Comparison of ENCODE assay signal across 1 cellular context in the genomic region with DNA sequence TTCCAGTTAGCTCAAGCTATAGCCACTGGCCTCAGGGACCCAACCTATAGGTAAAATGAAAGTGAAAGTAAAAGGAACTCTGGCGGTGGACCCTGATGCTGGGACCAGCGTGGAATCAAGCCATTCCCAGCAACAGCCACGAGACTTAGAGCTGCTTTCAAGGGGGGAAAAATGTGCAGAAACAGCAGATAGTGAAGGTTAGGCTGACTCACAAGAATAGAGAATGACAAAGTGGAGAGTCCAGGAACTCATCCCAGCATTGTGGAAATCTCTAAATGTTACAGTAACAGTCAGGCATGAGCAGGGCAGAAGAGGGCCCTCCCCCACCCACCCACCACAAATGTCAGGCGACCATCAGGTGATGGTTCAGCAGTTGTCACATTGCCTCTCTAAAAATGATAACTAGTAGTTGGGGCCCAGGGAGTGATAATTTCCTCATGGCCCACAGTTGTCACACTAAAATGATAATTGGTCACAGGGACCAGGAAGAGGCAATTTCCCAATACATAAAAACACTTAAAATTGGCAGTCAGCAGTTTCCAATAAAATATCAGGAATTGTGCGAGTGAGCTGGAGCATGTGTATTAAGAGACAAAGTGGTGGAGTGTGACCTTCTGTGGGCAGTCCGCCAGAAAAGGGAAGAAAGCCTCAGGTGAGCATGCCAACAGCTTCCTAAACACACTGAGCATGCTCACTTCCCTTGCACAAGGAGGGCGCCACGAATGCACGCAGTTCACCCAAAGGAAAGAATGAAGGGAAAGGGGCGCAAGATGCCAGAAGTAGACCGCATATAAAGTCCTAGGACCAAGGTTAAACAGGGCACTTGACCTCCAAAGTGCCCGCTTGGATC.
TF ChIP-seq lines count a peak whose summit lies in the region.

No MANE protein-coding gene starts in this region.

TF ChIP-seq in GM23338, 12 proteins besides CTCF, POLR2A, EP300 and RAD21 (continued from another document):
- TF ChIP-seq, protein P1, sequence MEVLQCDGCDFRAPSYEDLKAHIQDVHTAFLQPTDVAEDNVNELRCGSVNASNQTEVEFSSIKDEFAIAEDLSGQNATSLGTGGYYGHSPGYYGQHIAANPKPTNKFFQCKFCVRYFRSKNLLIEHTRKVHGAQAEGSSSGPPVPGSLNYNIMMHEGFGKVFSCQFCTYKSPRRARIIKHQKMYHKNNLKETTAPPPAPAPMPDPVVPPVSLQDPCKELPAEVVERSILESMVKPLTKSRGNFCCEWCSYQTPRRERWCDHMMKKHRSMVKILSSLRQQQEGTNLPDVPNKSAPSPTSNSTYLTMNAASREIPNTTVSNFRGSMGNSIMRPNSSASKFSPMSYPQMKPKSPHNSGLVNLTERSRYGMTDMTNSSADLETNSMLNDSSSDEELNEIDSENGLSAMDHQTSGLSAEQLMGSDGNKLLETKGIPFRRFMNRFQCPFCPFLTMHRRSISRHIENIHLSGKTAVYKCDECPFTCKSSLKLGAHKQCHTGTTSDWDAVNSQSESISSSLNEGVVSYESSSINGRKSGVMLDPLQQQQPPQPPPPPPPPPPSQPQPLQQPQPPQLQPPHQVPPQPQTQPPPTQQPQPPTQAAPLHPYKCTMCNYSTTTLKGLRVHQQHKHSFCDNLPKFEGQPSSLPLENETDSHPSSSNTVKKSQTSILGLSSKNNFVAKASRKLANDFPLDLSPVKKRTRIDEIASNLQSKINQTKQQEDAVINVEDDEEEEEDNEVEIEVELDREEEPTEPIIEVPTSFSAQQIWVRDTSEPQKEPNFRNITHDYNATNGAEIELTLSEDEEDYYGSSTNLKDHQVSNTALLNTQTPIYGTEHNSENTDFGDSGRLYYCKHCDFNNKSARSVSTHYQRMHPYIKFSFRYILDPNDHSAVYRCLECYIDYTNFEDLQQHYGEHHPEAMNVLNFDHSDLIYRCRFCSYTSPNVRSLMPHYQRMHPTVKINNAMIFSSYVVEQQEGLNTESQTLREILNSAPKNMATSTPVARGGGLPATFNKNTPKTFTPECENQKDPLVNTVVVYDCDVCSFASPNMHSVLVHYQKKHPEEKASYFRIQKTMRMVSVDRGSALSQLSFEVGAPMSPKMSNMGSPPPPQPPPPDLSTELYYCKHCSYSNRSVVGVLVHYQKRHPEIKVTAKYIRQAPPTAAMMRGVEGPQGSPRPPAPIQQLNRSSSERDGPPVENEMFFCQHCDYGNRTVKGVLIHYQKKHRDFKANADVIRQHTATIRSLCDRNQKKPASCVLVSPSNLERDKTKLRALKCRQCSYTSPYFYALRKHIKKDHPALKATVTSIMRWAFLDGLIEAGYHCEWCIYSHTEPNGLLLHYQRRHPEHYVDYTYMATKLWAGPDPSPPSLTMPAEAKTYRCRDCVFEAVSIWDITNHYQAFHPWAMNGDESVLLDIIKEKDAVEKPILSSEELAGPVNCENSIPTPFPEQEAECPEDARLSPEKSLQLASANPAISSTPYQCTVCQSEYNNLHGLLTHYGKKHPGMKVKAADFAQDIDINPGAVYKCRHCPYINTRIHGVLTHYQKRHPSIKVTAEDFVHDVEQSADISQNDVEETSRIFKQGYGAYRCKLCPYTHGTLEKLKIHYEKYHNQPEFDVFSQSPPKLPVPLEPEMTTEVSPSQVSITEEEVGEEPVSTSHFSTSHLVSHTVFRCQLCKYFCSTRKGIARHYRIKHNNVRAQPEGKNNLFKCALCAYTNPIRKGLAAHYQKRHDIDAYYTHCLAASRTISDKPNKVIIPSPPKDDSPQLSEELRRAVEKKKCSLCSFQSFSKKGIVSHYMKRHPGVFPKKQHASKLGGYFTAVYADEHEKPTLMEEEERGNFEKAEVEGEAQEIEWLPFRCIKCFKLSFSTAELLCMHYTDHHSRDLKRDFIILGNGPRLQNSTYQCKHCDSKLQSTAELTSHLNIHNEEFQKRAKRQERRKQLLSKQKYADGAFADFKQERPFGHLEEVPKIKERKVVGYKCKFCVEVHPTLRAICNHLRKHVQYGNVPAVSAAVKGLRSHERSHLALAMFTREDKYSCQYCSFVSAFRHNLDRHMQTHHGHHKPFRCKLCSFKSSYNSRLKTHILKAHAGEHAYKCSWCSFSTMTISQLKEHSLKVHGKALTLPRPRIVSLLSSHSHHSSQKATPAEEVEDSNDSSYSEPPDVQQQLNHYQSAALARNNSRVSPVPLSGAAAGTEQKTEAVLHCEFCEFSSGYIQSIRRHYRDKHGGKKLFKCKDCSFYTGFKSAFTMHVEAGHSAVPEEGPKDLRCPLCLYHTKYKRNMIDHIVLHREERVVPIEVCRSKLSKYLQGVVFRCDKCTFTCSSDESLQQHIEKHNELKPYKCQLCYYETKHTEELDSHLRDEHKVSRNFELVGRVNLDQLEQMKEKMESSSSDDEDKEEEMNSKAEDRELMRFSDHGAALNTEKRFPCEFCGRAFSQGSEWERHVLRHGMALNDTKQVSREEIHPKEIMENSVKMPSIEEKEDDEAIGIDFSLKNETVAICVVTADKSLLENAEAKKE (CRISPR knock-in tag; IDR thresholded peaks at IDR 0.05): no peak
- TF ChIP-seq CREB1 (CRISPR knock-in tag; IDR thresholded peaks at IDR 0.05; ENCODE audit: low read depth): no peak
- no peak for TF ChIP-seq ZNF331 (CRISPR knock-in tag; IDR thresholded peaks at IDR 0.05; ENCODE audit: low read depth)
- no peak for TF ChIP-seq EZH2phosphoT487 (IDR thresholded peaks at IDR 0.05; ENCODE audit: unreplicated experiment)
- TF ChIP-seq POLR2AphosphoS5 (IDR thresholded peaks at IDR 0.05; ENCODE audit: low read depth): no peak
- TF ChIP-seq JUNB (IDR thresholded peaks at IDR 0.05; ENCODE audit: unreplicated experiment): no peak
- TF ChIP-seq, protein P2, sequence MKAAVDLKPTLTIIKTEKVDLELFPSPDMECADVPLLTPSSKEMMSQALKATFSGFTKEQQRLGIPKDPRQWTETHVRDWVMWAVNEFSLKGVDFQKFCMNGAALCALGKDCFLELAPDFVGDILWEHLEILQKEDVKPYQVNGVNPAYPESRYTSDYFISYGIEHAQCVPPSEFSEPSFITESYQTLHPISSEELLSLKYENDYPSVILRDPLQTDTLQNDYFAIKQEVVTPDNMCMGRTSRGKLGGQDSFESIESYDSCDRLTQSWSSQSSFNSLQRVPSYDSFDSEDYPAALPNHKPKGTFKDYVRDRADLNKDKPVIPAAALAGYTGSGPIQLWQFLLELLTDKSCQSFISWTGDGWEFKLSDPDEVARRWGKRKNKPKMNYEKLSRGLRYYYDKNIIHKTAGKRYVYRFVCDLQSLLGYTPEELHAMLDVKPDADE (IDR thresholded peaks at IDR 0.05): no peak
- TF ChIP-seq EZH2 (IDR thresholded peaks at IDR 0.05; ENCODE audit: low read depth, unreplicated experiment): no peak
